22 cellular contexts compared by ENCODE assay signal in genomic region chr18:7603259-7604000, GRCh38. TPM values are rescaled to one million over a fixed set of nuclear protein-coding genes. Genes with fewer than 3 reads are reported as not detected.
DNase-seq lines count a peak whose midpoint lies in the region; ATAC-seq, FAIRE-seq and TF ChIP-seq lines count a peak whose summit lies in the region.
"Had no signal": no experiment of that assay in that cellular context is flagged by ENCODE, and none has a peak within 500 bp of the region (broad histone marks: within the 10 kb centered on the region; RNA-seq: fewer than 3 reads in every experiment).

No MANE protein-coding gene starts in this region.

- no peaks in the 10 kb centered on the region for H3K27me3 ChIP-seq in HUES48 (ENCODE audit: control insufficient read depth, insufficient read depth, low read length)
- H3K27me3 ChIP-seq in astrocyte (ENCODE audit: insufficient read depth, low read length): no peaks in the 10 kb centered on the region
- no peaks in the 10 kb centered on the region for H3K27me3 ChIP-seq in trophoblast cell (ENCODE audit: insufficient read depth, low read length)
- H3K27me3 ChIP-seq: BLaER1 had no signal

- no peaks in the 10 kb centered on the region for H3K79me1 ChIP-seq in trophoblast cell (ENCODE audit: low read length)

- H2BK12ac ChIP-seq in trophoblast cell (ENCODE audit: low read length): no peak overlapping the region

- no peak overlapping the region for H3K4me3 Mint-ChIP-seq in astrocyte (ENCODE audit: unreplicated experiment)
- H3K4me3 Mint-ChIP-seq: CD4-positive, alpha-beta memory T cell had no signal

- peaks cover 45% of the 10 kb centered on the region for H3K4me1 Mint-ChIP-seq in astrocyte (ENCODE audit: low read depth, unreplicated experiment)

- H3K9ac ChIP-seq in HUES48 (ENCODE audit: low read depth, low read length): no peak overlapping the region
- no peak overlapping the region for H3K9ac ChIP-seq in astrocyte (ENCODE audit: low read length)
- no peak overlapping the region for H3K9ac ChIP-seq in trophoblast cell (ENCODE audit: low read length)
- H3K9ac ChIP-seq: BLaER1 had no signal

- H2AFZ ChIP-seq in astrocyte (ENCODE audit: low read depth, low read length): no peak overlapping the region
- no peak overlapping the region for H2AFZ ChIP-seq in trophoblast cell (ENCODE audit: insufficient read depth, low read length, poor library complexity)

- DNase-seq in astrocyte (ENCODE audit: low read depth): no peak
- no peak for DNase-seq in left lobe of liver (ENCODE audit: low spot score)
- no peak for DNase-seq in trophoblast cell
- DNase-seq in RPMI8226: no peak
- no peak for DNase-seq in GOT3 (lab: John Stamatoyannopoulos, UW)
- DNase-seq: Calu3; CD4-positive, alpha-beta memory T cell; DMS53; EL; H7; NCI-H1436 treated with DMSO at 0.1 percent for 48 hours; NCI-H2029 treated with DMSO at 0.1 percent for 48 hours; NCI-H2171; NCI-H526 had no signal

- H3K9me3 ChIP-seq in HUES48 (ENCODE audit: control insufficient read depth, insufficient read depth, low read length) (no peaks in the 10 kb centered on the region), astrocyte (ENCODE audit: insufficient read depth, low read depth, low read length) (no peaks in the 10 kb centered on the region), trophoblast cell (ENCODE audit: insufficient read depth, low read depth, low read length) (no peaks in the 10 kb centered on the region)

- no peaks in the 10 kb centered on the region for H3K27me3 Mint-ChIP-seq in astrocyte (ENCODE audit: low read depth, unreplicated experiment)
- H3K27me3 Mint-ChIP-seq: CD4-positive, alpha-beta memory T cell had no signal

- no peak overlapping the region for H3K18ac ChIP-seq in trophoblast cell (ENCODE audit: low read length)

- no peak overlapping the region for H4K12ac ChIP-seq in trophoblast cell (ENCODE audit: low read depth, low read length)

- no peak overlapping the region for H2AK5ac ChIP-seq in trophoblast cell (ENCODE audit: low read length)

- H3K36me3 Mint-ChIP-seq in astrocyte (ENCODE audit: low read depth, unreplicated experiment): peaks cover 2% of the 10 kb centered on the region
- H3K36me3 Mint-ChIP-seq: CD4-positive, alpha-beta memory T cell had no signal

- H3K4me3 ChIP-seq in HUES48 (ENCODE audit: low read depth, low read length) (no peak overlapping the region), astrocyte (ENCODE audit: insufficient read depth, low read depth, low read length) (no peak overlapping the region), trophoblast cell (ENCODE audit: low read depth, low read length) (no peak overlapping the region)
- H3K4me3 ChIP-seq: BLaER1, GM12878 had no signal

- H3K36me3 ChIP-seq in HUES48 (ENCODE audit: control insufficient read depth, insufficient read depth, low read length) (no peaks in the 10 kb centered on the region), astrocyte (ENCODE audit: insufficient read depth, low read length) (no peaks in the 10 kb centered on the region), trophoblast cell (ENCODE audit: control insufficient read depth in 1 of 2, insufficient read depth in 2 of 2, low read length in 2 of 2) (no peaks in the 10 kb centered on the region)
- H3K36me3 ChIP-seq: BLaER1 had no signal

- H3K9me3 Mint-ChIP-seq in astrocyte (ENCODE audit: unreplicated experiment): no peaks in the 10 kb centered on the region
- H3K9me3 Mint-ChIP-seq: CD4-positive, alpha-beta memory T cell had no signal

- ATAC-seq in left lobe of liver (peak; percentile 39), GM18519 (IDR thresholded peaks at IDR 0.05; ENCODE audit: low FRiP score, unreplicated experiment) (no peak), HG03442 (IDR thresholded peaks at IDR 0.05; ENCODE audit: unreplicated experiment) (no peak)
- ATAC-seq: GM12878, Panc1 had no signal

- H3K14ac ChIP-seq in trophoblast cell (ENCODE audit: low read length): no peak overlapping the region

- no peak overlapping the region for H4K8ac ChIP-seq in trophoblast cell (ENCODE audit: low read depth, low read length)

- H3K4me2 ChIP-seq in astrocyte (ENCODE audit: low read length) (no peak overlapping the region), trophoblast cell (ENCODE audit: low read length) (no peak overlapping the region)
- H3K4me2 ChIP-seq: BLaER1 had no signal

- no peak for TF ChIP-seq CTCF in astrocyte (IDR thresholded peaks at IDR 0.05; ENCODE audit: insufficient read depth, low read depth, low read length)

- no peak overlapping the region for H3K23ac ChIP-seq in trophoblast cell (ENCODE audit: low read length)

- H4K91ac ChIP-seq in trophoblast cell (ENCODE audit: low read depth, low read length): peak overlapping the region; percentile 16

- no CpG with 5 or more reads among the region's 4 CpGs for WGBS in trophoblast cell (ENCODE audit: extremely low coverage, insufficient coverage, insufficient read length)

- H3K27ac ChIP-seq in HUES48 (ENCODE audit: low read depth, low read length): peak overlapping the region; percentile 52
- H3K27ac ChIP-seq in astrocyte (ENCODE audit: low read depth, low read length): no peak overlapping the region
- no peak overlapping the region for H3K27ac ChIP-seq in trophoblast cell (ENCODE audit: low read depth, low read length)
- H3K27ac ChIP-seq: BLaER1 had no signal

- H3K27ac Mint-ChIP-seq in astrocyte (ENCODE audit: unreplicated experiment): peak overlapping the region; percentile 9
- H3K27ac Mint-ChIP-seq: CD4-positive, alpha-beta memory T cell had no signal

- peaks cover 19% of the 10 kb centered on the region for H4K20me1 ChIP-seq in astrocyte (ENCODE audit: insufficient read depth, low read length)
- H4K20me1 ChIP-seq: BLaER1 had no signal

- no peak overlapping the region for H3K4ac ChIP-seq in trophoblast cell (ENCODE audit: low read depth, low read length)

- H2BK120ac ChIP-seq in trophoblast cell (ENCODE audit: insufficient read depth, low read length, poor library complexity): no peak overlapping the region

- peaks cover 44% of the 10 kb centered on the region for H3K4me1 ChIP-seq in HUES48 (ENCODE audit: control insufficient read depth, insufficient read depth, low read length)
- peaks cover 34% of the 10 kb centered on the region for H3K4me1 ChIP-seq in astrocyte (ENCODE audit: insufficient read depth, low read length)
- peaks cover 9 to 22% of the 10 kb centered on the region in 2 experiments for H3K4me1 ChIP-seq in trophoblast cell (ENCODE audit: control insufficient read depth in 1 of 2, insufficient read depth in 2 of 2, low read length in 2 of 2)
- H3K4me1 ChIP-seq: BLaER1 had no signal

- no peak for FAIRE-seq in astrocyte (lab: Jason Lieb, UNC)
- FAIRE-seq: GM12878, GM19239 had no signal

- H3K79me2 ChIP-seq in astrocyte (ENCODE audit: insufficient read depth, low read length) (peaks cover 66% of the 10 kb centered on the region), trophoblast cell (ENCODE audit: control insufficient read depth, insufficient read depth, low read length, poor library complexity) (peaks cover 3% of the 10 kb centered on the region)

- no peak overlapping the region for H2BK5ac ChIP-seq in trophoblast cell (ENCODE audit: low read depth, low read length, poor library complexity)

RNA-seq across cellular contexts. Expression of gene PTPRM, which starts 36.3 kb away (rescaled TPM):
- 53.1 and 59.6 TPM in 2 replicates for total RNA-seq in astrocyte
- total RNA-seq in left lobe of liver: 34.7 TPM
- polyA plus RNA-seq in trophoblast cell (2013): 73.1 and 78.5 TPM in 2 replicates
- total RNA-seq: A673 had no signal
